Comparison of ENCODE assay signal across 1 cellular context in genomic region chr9:6630502-6631206, GRCh38.
TF ChIP-seq lines count a peak whose summit lies in the region.

No MANE protein-coding gene starts in this region.

TF ChIP-seq in GM12878, 131 proteins besides CTCF, POLR2A, EP300 and RAD21 (continued from another document and continues in another):
- no peak for TF ChIP-seq ZNF592 (IDR thresholded peaks at IDR 0.05)
- no peak for TF ChIP-seq REST (IDR thresholded peaks at IDR 0.05; ENCODE audit: low read depth, low read length)
- TF ChIP-seq IKZF2 (IDR thresholded peaks at IDR 0.05), result no peak; a peak in 1 of 4 replicates
- no peak for TF ChIP-seq PAX5 (IDR thresholded peaks at IDR 0.05; ENCODE audit: borderline replicate concordance, low read depth, low read length)
- no peak for TF ChIP-seq HCFC1 (IDR thresholded peaks at IDR 0.05; ENCODE audit: low read length)
- TF ChIP-seq E4F1 (IDR thresholded peaks at IDR 0.05; ENCODE audit: borderline replicate concordance, partially characterized antibody), result no peak
- no peak for TF ChIP-seq ZNF622 (IDR thresholded peaks at IDR 0.05)
- TF ChIP-seq ZBTB4 (CRISPR knock-in tag; IDR thresholded peaks at IDR 0.05), result no peak
- TF ChIP-seq CBX5 (IDR thresholded peaks at IDR 0.05; ENCODE audit: low read depth), result no peak
- no peak for TF ChIP-seq BACH1 (IDR thresholded peaks at IDR 0.05; ENCODE audit: borderline replicate concordance)
- TF ChIP-seq WRNIP1 (IDR thresholded peaks at IDR 0.05; ENCODE audit: borderline replicate concordance, low read depth, low read length), result no peak
- no peak for TF ChIP-seq ASH2L (IDR thresholded peaks at IDR 0.05; ENCODE audit: borderline replicate concordance, low read depth)
- TF ChIP-seq FOXK2 (IDR thresholded peaks at IDR 0.05), result no peak
- TF ChIP-seq E2F4 (IDR thresholded peaks at IDR 0.05; ENCODE audit: low read depth, low read length), result no peak
- TF ChIP-seq SMC3 (IDR thresholded peaks at IDR 0.05; ENCODE audit: borderline replicate concordance, low read length), result no peak
- no peak for TF ChIP-seq NFXL1 (IDR thresholded peaks at IDR 0.05; ENCODE audit: borderline replicate concordance)
- TF ChIP-seq KDM1A (IDR thresholded peaks at IDR 0.05; ENCODE audit: borderline replicate concordance), result no peak
- no peak for TF ChIP-seq PRDM15 (CRISPR knock-in tag; IDR thresholded peaks at IDR 0.05)
- TF ChIP-seq NKRF (conservative IDR thresholded peaks at IDR 0.05), result no peak
- TF ChIP-seq BCL3 (IDR thresholded peaks at IDR 0.05; ENCODE audit: borderline replicate concordance, insufficient read depth, low read depth, low read length, poor library complexity, severe bottlenecking), result no peak
- TF ChIP-seq FOXM1 (IDR thresholded peaks at IDR 0.05; ENCODE audit: low read depth, low read length), result 0 out of 2 replicates have a peak, but pooled peaks have one; percentile 24
- no peak for TF ChIP-seq RB1 (IDR thresholded peaks at IDR 0.05; ENCODE audit: borderline replicate concordance)
- no peak for TF ChIP-seq CEBPZ (IDR thresholded peaks at IDR 0.05; ENCODE audit: low read depth, low read length)
- no peak for TF ChIP-seq ESRRA (IDR thresholded peaks at IDR 0.05; ENCODE audit: low read length)
- TF ChIP-seq SREBF1 (IDR thresholded peaks at IDR 0.05; ENCODE audit: low read length), result no peak
- TF ChIP-seq ZNF384 (IDR thresholded peaks at IDR 0.05; ENCODE audit: borderline replicate concordance, low read depth, low read length), result no peak
- TF ChIP-seq LARP7 (IDR thresholded peaks at IDR 0.05), result no peak
